In the genomic region with DNA sequence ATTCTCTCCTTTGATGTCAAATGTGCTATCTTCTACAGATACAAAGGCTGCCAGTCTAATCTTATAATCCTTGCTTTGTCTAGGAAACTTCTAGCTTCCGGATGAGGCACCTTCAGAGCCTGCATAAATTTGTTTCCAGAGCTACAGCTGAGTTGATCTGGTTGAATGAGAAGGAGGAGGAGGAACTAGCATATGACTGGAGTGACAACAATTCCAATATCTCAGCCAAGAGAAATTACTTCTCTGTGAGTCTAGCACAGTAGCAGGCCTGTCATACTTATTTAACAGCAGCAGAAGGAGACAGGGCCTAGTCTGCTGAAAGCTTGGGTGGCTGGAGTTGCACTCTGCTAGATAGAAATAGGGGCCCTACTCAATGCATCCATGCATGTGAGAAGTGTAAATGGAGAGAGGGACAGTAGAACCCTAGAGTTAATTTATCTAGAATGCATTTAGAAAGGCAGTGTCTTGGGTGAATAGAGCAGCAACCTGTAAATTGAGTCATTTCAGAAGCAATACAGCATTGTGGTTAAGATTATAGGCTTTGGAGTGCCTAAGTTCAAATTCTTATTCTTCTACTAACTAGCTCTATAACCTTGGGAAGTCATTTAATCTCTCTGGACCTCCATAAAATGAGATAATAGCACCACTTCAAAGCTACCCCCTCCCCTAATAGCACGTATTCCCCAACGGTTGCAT, we compare ENCODE assay signal across 14 cellular contexts.
A peak's percentile ranks its signal among the peaks of the same experiment; 100 is the strongest.
DNase-seq lines count a peak whose midpoint lies in the region; ATAC-seq and TF ChIP-seq lines count a peak whose summit lies in the region.
"Had no signal": no experiment of that assay in that cellular context is flagged by ENCODE, and none has a peak within 500 bp of the region (broad histone marks: within the 10 kb centered on the region; RNA-seq: fewer than 3 reads in every experiment).

No MANE protein-coding gene starts in this region.

- ATAC-seq in activated CD8-positive, alpha-beta memory T cell treated with anti-CD3 and anti-CD28 coated beads, Interleukin-2, amount 10 ng/mL, durations not matched to agents 7 days and 5 days: peak; percentile 42
- no peak for ATAC-seq in body of pancreas

- intact Hi-C loops in left ventricle myocardium inferior (cut with micrococcal nuclease): no loop called here
- intact Hi-C loops in body of pancreas (cut with DNase I): no loop called here
- intact Hi-C loops in breast epithelium (cut with DNase I; ENCODE audit: low total_unique reads): no loop called here

- no peak for DNase-seq in activated CD8-positive, alpha-beta memory T cell treated with anti-CD3 and anti-CD28 coated beads, Interleukin-2, amount 10 ng/mL, durations not matched to agents 7 days and 5 days
- no peak for DNase-seq in activated CD8-positive, alpha-beta memory T cell treated with anti-CD3 and anti-CD28 coated beads for 24 hours
- DNase-seq in amniotic epithelial cell (ENCODE audit: low read depth) (peak; percentile 49), left ventricle myocardium inferior (no peak), smooth muscle cell (lab: John Stamatoyannopoulos, UW; ENCODE audit: unreplicated experiment) (no peak), body of pancreas (no peak), breast epithelium (ENCODE audit: low spot score in 2 of 2) (no peak)
- DNase-seq in CD8-positive, alpha-beta memory T cell: no peak
- DNase-seq: activated CD4-positive, alpha-beta T cell treated with anti-CD3 and anti-CD28 coated beads for 48 hours; activated naive CD4-positive, alpha-beta T cell treated with anti-CD3 and anti-CD28 coated beads, Interleukin-2, amount 50 U/mL, for 16 hours; NCI-H1105; nephron progenitor cell; stomach had no signal

- H3K36me3 ChIP-seq in left ventricle myocardium inferior (peaks cover 82% of the 10 kb centered on the region), smooth muscle cell (ENCODE audit: low read depth) (peaks cover 46% of the 10 kb centered on the region), body of pancreas (replicated peaks in 1 of 2; ENCODE audit: insufficient read depth in 1 of 2, low read depth in 2 of 2) (peaks cover 0 to 17% of the 10 kb centered on the region in 2 donors), breast epithelium (no peaks in the 10 kb centered on the region)
- H3K36me3 ChIP-seq in CD8-positive, alpha-beta memory T cell (ENCODE audit: insufficient read depth, low read length): peaks cover 65% of the 10 kb centered on the region

- peaks cover 26% of the 10 kb centered on the region for H4K20me1 ChIP-seq in smooth muscle cell (ENCODE audit: low read depth)

- no peaks in the 10 kb centered on the region for H3K27me3 Mint-ChIP-seq in activated CD8-positive, alpha-beta memory T cell treated with anti-CD3 and anti-CD28 coated beads, Interleukin-2, amount 10 ng/mL, durations not matched to agents 7 days and 5 days
- H3K27me3 Mint-ChIP-seq in CD8-positive, alpha-beta memory T cell: no peaks in the 10 kb centered on the region

- H3F3A ChIP-seq in smooth muscle cell (ENCODE audit: low read depth): peaks cover 16% of the 10 kb centered on the region

- H3K27ac ChIP-seq in left ventricle myocardium inferior (replicated peaks) (peak overlapping the region; percentile 30), smooth muscle cell (ENCODE audit: low read depth) (peak overlapping the region; percentile 54), body of pancreas (peak overlapping the region in 2 of 4 donors; percentile 2 to 15), breast epithelium (no peak overlapping the region)
- H3K27ac ChIP-seq in CD8-positive, alpha-beta memory T cell (ENCODE audit: low read depth, low read length): no peak overlapping the region
- H3K27ac ChIP-seq: SK-N-MC, stomach had no signal

- H3K9me3 ChIP-seq in left ventricle myocardium inferior (replicated peaks) (no peaks in the 10 kb centered on the region), smooth muscle cell (replicated peaks; ENCODE audit: low read depth) (no peaks in the 10 kb centered on the region), body of pancreas (no peaks in the 10 kb centered on the region), breast epithelium (no peaks in the 10 kb centered on the region)
- no peaks in the 10 kb centered on the region for H3K9me3 ChIP-seq in CD8-positive, alpha-beta memory T cell (ENCODE audit: low read length)
- H3K9me3 ChIP-seq: stomach had no signal

- no peak overlapping the region for H3K4me3 Mint-ChIP-seq in activated CD8-positive, alpha-beta memory T cell treated with anti-CD3 and anti-CD28 coated beads, Interleukin-2, amount 10 ng/mL, durations not matched to agents 7 days and 5 days
- no peak overlapping the region for H3K4me3 Mint-ChIP-seq in CD8-positive, alpha-beta memory T cell
- H3K4me3 Mint-ChIP-seq: nephron progenitor cell had no signal

- TF ChIP-seq POLR2A in body of pancreas (IDR thresholded peaks at IDR 0.05) (no peak), breast epithelium (IDR thresholded peaks at IDR 0.05) (no peak)

- H3K4me3 ChIP-seq in left ventricle myocardium inferior: no peak overlapping the region
- H3K4me3 ChIP-seq in smooth muscle cell: no peak overlapping the region
- H3K4me3 ChIP-seq in CD8-positive, alpha-beta memory T cell (ENCODE audit: low read length): no peak overlapping the region
- no peak overlapping the region for H3K4me3 ChIP-seq in body of pancreas
- H3K4me3 ChIP-seq in breast epithelium: no peak overlapping the region
- H3K4me3 ChIP-seq: SK-N-MC, stomach had no signal

- H2AFZ ChIP-seq in smooth muscle cell (ENCODE audit: low read depth): no peak overlapping the region

- H3K4me1 ChIP-seq in left ventricle myocardium inferior (peaks cover 26% of the 10 kb centered on the region), smooth muscle cell (ENCODE audit: low read depth) (peaks cover 19% of the 10 kb centered on the region), body of pancreas (peaks cover 31% of the 10 kb centered on the region), breast epithelium (no peaks in the 10 kb centered on the region)
- no peaks in the 10 kb centered on the region for H3K4me1 ChIP-seq in CD8-positive, alpha-beta memory T cell (ENCODE audit: insufficient read depth, low read length)

- no peak for TF ChIP-seq CTCF in left ventricle myocardium inferior (IDR thresholded peaks at IDR 0.05; ENCODE audit: borderline replicate concordance)
- TF ChIP-seq CTCF in smooth muscle cell (IDR thresholded peaks at IDR 0.05; ENCODE audit: borderline replicate concordance, insufficient read depth, poor library complexity, severe bottlenecking): no peak
- no peak for TF ChIP-seq CTCF in body of pancreas (IDR thresholded peaks at IDR 0.05)
- no peak for TF ChIP-seq CTCF in breast epithelium (IDR thresholded peaks at IDR 0.05)

- no peak overlapping the region for H3K27ac Mint-ChIP-seq in activated CD8-positive, alpha-beta memory T cell treated with anti-CD3 and anti-CD28 coated beads, Interleukin-2, amount 10 ng/mL, durations not matched to agents 7 days and 5 days
- peak overlapping the region in 4 of 8 donors; percentile 13 to 74 (median 42) for H3K27ac Mint-ChIP-seq in CD8-positive, alpha-beta memory T cell
- H3K27ac Mint-ChIP-seq: nephron progenitor cell had no signal

- H3K4me1 Mint-ChIP-seq in activated CD8-positive, alpha-beta memory T cell treated with anti-CD3 and anti-CD28 coated beads, Interleukin-2, amount 10 ng/mL, durations not matched to agents 7 days and 5 days: peaks cover 20% of the 10 kb centered on the region
- peaks cover 0 to 8% (median 4%) of the 10 kb centered on the region in 3 donors for H3K4me1 Mint-ChIP-seq in CD8-positive, alpha-beta memory T cell
- H3K4me1 Mint-ChIP-seq: nephron progenitor cell had no signal

- POLR2A ChIA-PET in CD8-positive, alpha-beta memory T cell (lab: Charles Lee): no interaction called here

- H3K4me2 ChIP-seq in smooth muscle cell: no peak overlapping the region

- CTCF ChIA-PET in activated CD8-positive, alpha-beta memory T cell treated with anti-CD3 and anti-CD28 coated beads, Interleukin-2, amount 10 ng/mL, durations not matched to agents 7 days and 5 days (lab: Charles Lee): interaction anchor here (1.8 kb wide), 1 partner anchor 101 kb away, joined by 6 read pairs; no protein-coding TSS in a partner anchor
- CTCF ChIA-PET in CD8-positive, alpha-beta memory T cell (lab: Charles Lee): interaction anchor here (1.4 kb wide), 1 partner anchor 35 kb away, joined by 3 read pairs; no protein-coding TSS in a partner anchor

- WGBS in smooth muscle cell (ENCODE audit: low lambda C conversion rate): 54% methylated on average over 3 of the region's 3 CpGs
- WGBS in body of pancreas, 2 donors: 37 to 52% methylated on average over 3 of the region's 3 CpGs

- no peaks in the 10 kb centered on the region for H3K27me3 ChIP-seq in left ventricle myocardium inferior (ENCODE audit: low read depth)
- H3K27me3 ChIP-seq in smooth muscle cell (ENCODE audit: low read depth): no peaks in the 10 kb centered on the region
- no peaks in the 10 kb centered on the region for H3K27me3 ChIP-seq in CD8-positive, alpha-beta memory T cell (ENCODE audit: insufficient read depth, low read length, poor library complexity, severe bottlenecking)
- H3K27me3 ChIP-seq in body of pancreas: no peaks in the 10 kb centered on the region
- no peaks in the 10 kb centered on the region for H3K27me3 ChIP-seq in breast epithelium
- H3K27me3 ChIP-seq: stomach had no signal

- H3K79me2 ChIP-seq in smooth muscle cell (ENCODE audit: low read depth): peaks cover 18% of the 10 kb centered on the region

- H3K9me3 Mint-ChIP-seq in activated CD8-positive, alpha-beta memory T cell treated with anti-CD3 and anti-CD28 coated beads, Interleukin-2, amount 10 ng/mL, durations not matched to agents 7 days and 5 days (ENCODE audit: low read depth): no peaks in the 10 kb centered on the region
- no peaks in the 10 kb centered on the region for H3K9me3 Mint-ChIP-seq in CD8-positive, alpha-beta memory T cell
- H3K9me3 Mint-ChIP-seq: nephron progenitor cell had no signal

- peaks cover 76% of the 10 kb centered on the region for H3K36me3 Mint-ChIP-seq in activated CD8-positive, alpha-beta memory T cell treated with anti-CD3 and anti-CD28 coated beads, Interleukin-2, amount 10 ng/mL, durations not matched to agents 7 days and 5 days
- peaks cover 20 to 84% (median 39%) of the 10 kb centered on the region in 3 donors for H3K36me3 Mint-ChIP-seq in CD8-positive, alpha-beta memory T cell

- peak overlapping the region; percentile 22 for H3K9ac ChIP-seq in smooth muscle cell (ENCODE audit: low read depth)

Comparison
In these comparisons a context has a peak if more than half of its experiments do, and no peak if none do; other contexts are left out.
1. H3K27ac ChIP-seq: peak in left ventricle myocardium inferior (single experiment) and smooth muscle cell (single experiment); none in CD8-positive, alpha-beta memory T cell (single experiment) and breast epithelium (0 of 2).